ENCODE assay signal across 8 cellular contexts in genomic region chr11:119729581-119730346, GRCh38. TPM values are rescaled to one million over a fixed set of nuclear protein-coding genes. Genes with fewer than 3 reads are reported as not detected.
DNase-seq lines count a peak whose midpoint lies in the region; ATAC-seq and TF ChIP-seq lines count a peak whose summit lies in the region.

No MANE protein-coding gene starts in this region.

- intact Hi-C loops in activated CD4-positive, alpha-beta T cell treated with anti-CD3 and anti-CD28 coated beads, Interleukin-2, amount 10 ng/mL, durations not matched to agents 24 days and 14 days (cut with micrococcal nuclease) = loop anchor here (1.0 to 5.0 kb wide), 4 partner anchors 63 to 440 kb away; no protein-coding TSS in a partner anchor

- peaks cover 16% of the 10 kb centered on the region for H3K27me3 ChIP-seq in mononuclear cell (ENCODE audit: insufficient read depth, low read length)
- no peaks in the 10 kb centered on the region for H3K27me3 ChIP-seq in upper lobe of left lung

- peak overlapping the region; percentile 79 for H3K4me3 ChIP-seq in SK-N-MC
- H3K4me3 ChIP-seq in mononuclear cell (ENCODE audit: low read length) = peak overlapping the region; percentile 61
- peak overlapping the region; percentile 69 to 96 (median 77) for H3K4me3 ChIP-seq in upper lobe of left lung

- H3K4me1 Mint-ChIP-seq in activated CD4-positive, alpha-beta T cell treated with anti-CD3 and anti-CD28 coated beads, Interleukin-2, amount 10 ng/mL, durations not matched to agents 24 days and 14 days = peaks cover 15% of the 10 kb centered on the region

- WGBS in upper lobe of left lung, 2 donors = 0 to 2% methylated on average over 7 to 32 of the region's 35 CpGs

- H3K4me3 Mint-ChIP-seq in activated CD4-positive, alpha-beta T cell treated with anti-CD3 and anti-CD28 coated beads, Interleukin-2, amount 10 ng/mL, durations not matched to agents 24 days and 14 days = peak overlapping the region; percentile 81

- H3K9me3 Mint-ChIP-seq in activated CD4-positive, alpha-beta T cell treated with anti-CD3 and anti-CD28 coated beads, Interleukin-2, amount 10 ng/mL, durations not matched to agents 24 days and 14 days = no peaks in the 10 kb centered on the region

- H3K27me3 Mint-ChIP-seq in activated CD4-positive, alpha-beta T cell treated with anti-CD3 and anti-CD28 coated beads, Interleukin-2, amount 10 ng/mL, durations not matched to agents 24 days and 14 days = peaks cover 71% of the 10 kb centered on the region

- H3K36me3 ChIP-seq in SK-N-MC (ENCODE audit: insufficient read depth, low read length) (no peaks in the 10 kb centered on the region), upper lobe of left lung (no peaks in the 10 kb centered on the region)

- no peak overlapping the region for H3K9ac ChIP-seq in SK-N-MC (ENCODE audit: insufficient read length)

- peak in 1 of 6 experiments; percentile 8 for TF ChIP-seq CTCF in upper lobe of left lung (IDR thresholded peaks at IDR 0.05)

- H3K27ac ChIP-seq in SK-N-MC (no peak overlapping the region), upper lobe of left lung (peak overlapping the region; percentile 79 to 89 (median 80))

- peak in 1 of 4 donors; percentile 5 for TF ChIP-seq POLR2A in upper lobe of left lung (IDR thresholded peaks at IDR 0.05)

- no peak for TF ChIP-seq EP300 in upper lobe of left lung (IDR thresholded peaks at IDR 0.05)

- ATAC-seq in HG02885 (IDR thresholded peaks at IDR 0.05; ENCODE audit: poor library complexity, unreplicated experiment) (peak; percentile 11), upper lobe of left lung (ENCODE audit: low FRiP score in 2 of 2) (peak; percentile 72 to 82)

- DNase-seq in activated CD4-positive, alpha-beta T cell treated with anti-CD3 and anti-CD28 coated beads, Interleukin-2, amount 10 ng/mL, durations not matched to agents 24 days and 14 days = peak; percentile 62
- DNase-seq in activated CD4-positive, alpha-beta T cell treated with anti-CD3 and anti-CD28 coated beads for 1 hour = no peak
- no peak for DNase-seq in SK-N-MC (ENCODE audit: low read depth, low spot score)
- peak; percentile 94 for DNase-seq in epidermal melanocyte (ENCODE audit: insufficient read length, low spot score)
- DNase-seq in upper lobe of left lung = peak in 1 of 2 donors; percentile 71
- DNase-seq in NCI-H446 (lab: John Stamatoyannopoulos, UW) = no peak

- no peak overlapping the region for H3K27ac Mint-ChIP-seq in activated CD4-positive, alpha-beta T cell treated with anti-CD3 and anti-CD28 coated beads, Interleukin-2, amount 10 ng/mL, durations not matched to agents 24 days and 14 days

- H3K4me1 ChIP-seq in mononuclear cell (ENCODE audit: insufficient read depth, low read length) (peaks cover 33% of the 10 kb centered on the region), upper lobe of left lung (peaks cover 20 to 33% (median 28%) of the 10 kb centered on the region in 4 donors)

- no peaks in the 10 kb centered on the region for H3K36me3 Mint-ChIP-seq in activated CD4-positive, alpha-beta T cell treated with anti-CD3 and anti-CD28 coated beads, Interleukin-2, amount 10 ng/mL, durations not matched to agents 24 days and 14 days (ENCODE audit: low read depth)

- no peaks in the 10 kb centered on the region for H3K9me3 ChIP-seq in SK-N-MC (ENCODE audit: low read depth, low read length)
- H3K9me3 ChIP-seq in mononuclear cell (ENCODE audit: low read depth, low read length) = no peaks in the 10 kb centered on the region
- H3K9me3 ChIP-seq in upper lobe of left lung = no peaks in the 10 kb centered on the region

RNA-seq across cellular contexts. Expression of gene NECTIN1, which starts 0.8 kb away (rescaled TPM):
- total RNA-seq in activated CD4-positive, alpha-beta T cell treated with anti-CD3 and anti-CD28 coated beads, Interleukin-2, amount 10 ng/mL, durations not matched to agents 24 days and 14 days = 3.1 and 5.7 TPM in 2 replicates
- total RNA-seq in mononuclear cell (2.0 TPM), upper lobe of left lung (10 to 100 TPM in 1 of 6 donors, 1 to 10 TPM in 5; 1.4 to 12.6 (median 7.6) TPM)

Comparison
In these comparisons a context has a peak if more than half of its experiments do, and no peak if none do; other contexts are left out.
1. DNase-seq: peak in activated CD4-positive, alpha-beta T cell treated with anti-CD3 and anti-CD28 coated beads, Interleukin-2, amount 10 ng/mL, durations not matched to agents 24 days and 14 days (single experiment) and epidermal melanocyte (single experiment); none in activated CD4-positive, alpha-beta T cell treated with anti-CD3 and anti-CD28 coated beads for 1 hour (single experiment), SK-N-MC (single experiment) and NCI-H446 (0 of 2).
2. Peak in every context shown above with its lines, with median percentiles within 50 percentile points of each other: H3K4me3 ChIP-seq.